1 cellular context compared by ENCODE assay signal in genomic region chr12:112013601-112014402, GRCh38.
TF ChIP-seq lines count a peak whose summit lies in the region.

No MANE protein-coding gene starts in this region.

TF ChIP-seq in HepG2, 621 proteins besides CTCF, POLR2A, EP300 and RAD21 (continued from another document and continues in another):
- TF ChIP-seq ZBTB25 (CRISPR knock-in tag; IDR thresholded peaks at IDR 0.05): no peak
- TF ChIP-seq FOXM1 (CRISPR knock-in tag; IDR thresholded peaks at IDR 0.05): no peak
- TF ChIP-seq ZZZ3 (CRISPR knock-in tag; IDR thresholded peaks at IDR 0.05; ENCODE audit: borderline replicate concordance): peak; percentile 52; the same call in 1 of the 2 replicates
- peak; percentile 4; the same call in 1 of the 2 replicates for TF ChIP-seq ZNF274 (CRISPR knock-in tag; IDR thresholded peaks at IDR 0.05)
- TF ChIP-seq KLF9 (CRISPR knock-in tag; IDR thresholded peaks at IDR 0.05; ENCODE audit: low read depth): no peak
- TF ChIP-seq PITX1 (CRISPR knock-in tag; IDR thresholded peaks at IDR 0.05): peak; percentile 29; the same call in 1 of the 2 replicates
- no peak for TF ChIP-seq ZNF484 (CRISPR knock-in tag; IDR thresholded peaks at IDR 0.05; ENCODE audit: borderline replicate concordance, low read depth)
- peak; percentile 55; the same call in 1 of the 2 replicates for TF ChIP-seq CEBPB (IDR thresholded peaks at IDR 0.05; ENCODE audit: borderline replicate concordance, low read depth, low read length)
- TF ChIP-seq ZKSCAN8 (CRISPR knock-in tag; IDR thresholded peaks at IDR 0.05; ENCODE audit: borderline replicate concordance): 0 out of 2 replicates have a peak, but pooled peaks have one; percentile 28
- TF ChIP-seq CAMTA2 (CRISPR knock-in tag; IDR thresholded peaks at IDR 0.05; ENCODE audit: borderline replicate concordance): no peak
- no peak for TF ChIP-seq DNMT1 (CRISPR knock-in tag; IDR thresholded peaks at IDR 0.05)
- peak; percentile 58; the same call in 1 of the 2 replicates for TF ChIP-seq ZSCAN31 (CRISPR knock-in tag; IDR thresholded peaks at IDR 0.05; ENCODE audit: low read depth)
- no peak; the same call in 1 of the 2 replicates for TF ChIP-seq PAWR (CRISPR knock-in tag; IDR thresholded peaks at IDR 0.05; ENCODE audit: borderline replicate concordance)
- TF ChIP-seq CCAR2 (optimal IDR thresholded peaks at IDR 0.05; ENCODE audit: low read depth, low read length): no peak
- no peak for TF ChIP-seq ZNF414 (CRISPR knock-in tag; IDR thresholded peaks at IDR 0.05)
- peak; percentile 52; the same call in 1 of the 2 replicates for TF ChIP-seq ZNF317 (CRISPR knock-in tag; IDR thresholded peaks at IDR 0.05)
- TF ChIP-seq BRF2 (CRISPR knock-in tag; IDR thresholded peaks at IDR 0.05): no peak
- TF ChIP-seq CBX5 (CRISPR knock-in tag; IDR thresholded peaks at IDR 0.05; ENCODE audit: borderline replicate concordance): peak; percentile 34; the same call in 1 of the 2 replicates
- TF ChIP-seq NFRKB (IDR thresholded peaks at IDR 0.05): no peak
- 0 out of 2 replicates have a peak, but pooled peaks have one; percentile 52 for TF ChIP-seq ZNF577 (CRISPR knock-in tag; IDR thresholded peaks at IDR 0.05; ENCODE audit: borderline replicate concordance, low read depth)
- no peak for TF ChIP-seq PCBP1 (IDR thresholded peaks at IDR 0.05; ENCODE audit: borderline replicate concordance, low read depth, low read length)
- TF ChIP-seq KLF16 (CRISPR knock-in tag; IDR thresholded peaks at IDR 0.05): peak in 1 of 2 experiments; percentile 90; a peak in 2 of 4 replicates
- 0 out of 2 replicates have a peak, but pooled peaks have one; percentile 14 for TF ChIP-seq CBFB (CRISPR knock-in tag; IDR thresholded peaks at IDR 0.05)
- no peak for TF ChIP-seq RFXANK (CRISPR knock-in tag; IDR thresholded peaks at IDR 0.05)
- TF ChIP-seq ZNF570 (CRISPR knock-in tag; IDR thresholded peaks at IDR 0.05; ENCODE audit: borderline replicate concordance): no peak
- 0 out of 2 replicates have a peak, but pooled peaks have one; percentile 13 for TF ChIP-seq ZGPAT (CRISPR knock-in tag; IDR thresholded peaks at IDR 0.05)
- TF ChIP-seq ZBTB37 (CRISPR knock-in tag; IDR thresholded peaks at IDR 0.05): no peak
- TF ChIP-seq MEIS1 (CRISPR knock-in tag; IDR thresholded peaks at IDR 0.05; ENCODE audit: borderline replicate concordance): peak; percentile 46; the same call in 1 of the 2 replicates
- TF ChIP-seq ZNF512B (CRISPR knock-in tag; IDR thresholded peaks at IDR 0.05; ENCODE audit: borderline replicate concordance): no peak
- no peak for TF ChIP-seq FOXK2 (IDR thresholded peaks at IDR 0.05)
- 0 out of 2 replicates have a peak, but pooled peaks have one; percentile 46 for TF ChIP-seq ZNF34 (CRISPR knock-in tag; IDR thresholded peaks at IDR 0.05; ENCODE audit: borderline replicate concordance)
- no peak for TF ChIP-seq ISL2 (CRISPR knock-in tag; IDR thresholded peaks at IDR 0.05)
- no peak for TF ChIP-seq KLF11 (CRISPR knock-in tag; IDR thresholded peaks at IDR 0.05)
- TF ChIP-seq HNRNPUL1 (IDR thresholded peaks at IDR 0.05; ENCODE audit: low read depth, low read length): no peak
- no peak for TF ChIP-seq ZNF180 (CRISPR knock-in tag; IDR thresholded peaks at IDR 0.05; ENCODE audit: borderline replicate concordance, low read depth)
- peak; percentile 50 for TF ChIP-seq NR1H2 (CRISPR knock-in tag; IDR thresholded peaks at IDR 0.05; ENCODE audit: borderline replicate concordance, low read depth)
- no peak for TF ChIP-seq ZNF326 (CRISPR knock-in tag; IDR thresholded peaks at IDR 0.05; ENCODE audit: borderline replicate concordance)
- no peak for TF ChIP-seq MYNN (CRISPR knock-in tag; IDR thresholded peaks at IDR 0.05; ENCODE audit: low read depth)
- 0 out of 2 replicates have a peak, but pooled peaks have one; percentile 57 for TF ChIP-seq CENPT (CRISPR knock-in tag; IDR thresholded peaks at IDR 0.05; ENCODE audit: low read depth)
- peak; percentile 54 for TF ChIP-seq ZMYM4 (CRISPR knock-in tag; IDR thresholded peaks at IDR 0.05)
- TF ChIP-seq ZNF275 (CRISPR knock-in tag; IDR thresholded peaks at IDR 0.05; ENCODE audit: borderline replicate concordance): no peak
- 0 out of 2 replicates have a peak, but pooled peaks have one; percentile 78 for TF ChIP-seq NPAS2 (CRISPR knock-in tag; IDR thresholded peaks at IDR 0.05; ENCODE audit: borderline replicate concordance)
- no peak for TF ChIP-seq BATF2 (CRISPR knock-in tag; IDR thresholded peaks at IDR 0.05)
- TF ChIP-seq STAT6 (CRISPR knock-in tag; IDR thresholded peaks at IDR 0.05; ENCODE audit: borderline replicate concordance): no peak; the same call in 1 of the 2 replicates
- TF ChIP-seq ARID5B (CRISPR knock-in tag; IDR thresholded peaks at IDR 0.05): peak; percentile 47
- TF ChIP-seq XRCC5 (optimal IDR thresholded peaks at IDR 0.05; ENCODE audit: low read length): peak; percentile 18
